ENCODE assay signal across 8 cellular contexts in the genomic region with DNA sequence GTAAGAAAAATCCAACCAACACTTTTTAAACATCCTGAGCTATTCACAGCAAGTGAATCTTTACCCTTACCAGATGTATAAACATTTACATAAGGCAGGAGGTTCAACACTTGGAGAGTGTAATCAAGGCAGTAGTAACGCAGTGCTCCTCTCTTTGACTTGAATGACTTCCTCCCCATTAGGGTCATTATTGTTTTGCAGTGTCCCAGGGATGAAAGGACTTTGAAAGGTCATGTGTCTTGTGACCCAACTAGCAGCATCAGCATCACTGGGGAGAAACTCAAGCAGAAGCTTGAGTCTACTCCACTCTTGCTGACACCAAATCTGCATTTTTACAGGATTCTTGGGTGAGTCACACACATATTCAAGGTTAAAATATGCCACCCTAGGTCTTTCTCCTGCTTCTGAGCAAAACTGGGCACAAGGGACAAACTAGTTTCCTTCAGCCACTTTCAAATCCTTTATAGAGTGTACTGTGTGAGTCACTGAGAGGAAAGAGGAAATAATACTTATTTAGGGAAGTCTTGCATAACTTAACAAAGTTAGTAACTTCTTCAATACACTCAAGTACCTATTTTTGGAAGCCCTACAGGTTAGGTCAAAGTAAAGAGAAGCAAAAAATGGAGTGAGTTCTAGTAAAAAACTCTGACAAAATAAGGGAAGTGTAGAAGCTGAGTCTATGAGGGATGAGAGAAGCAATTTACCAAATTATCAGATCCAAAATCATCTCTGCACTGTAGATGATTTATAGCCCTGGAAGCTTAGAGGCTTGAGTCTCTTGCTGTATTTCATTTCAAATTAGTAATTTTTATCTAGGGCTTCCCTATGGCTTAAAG. TPM values are rescaled to one million over a fixed set of nuclear protein-coding genes. Genes with fewer than 3 reads are reported as not detected.
DNase-seq lines count a peak whose midpoint lies in the region; ATAC-seq and TF ChIP-seq lines count a peak whose summit lies in the region.

No MANE protein-coding gene starts in this region.

- H3K9me3 Mint-ChIP-seq in activated T-cell treated with anti-CD3 and anti-CD28 coated beads, Interleukin-2, amount 50 U/mL, for 24 hours, result peaks cover 3% of the 10 kb centered on the region
- H3K9me3 Mint-ChIP-seq in osteocyte (ENCODE audit: unreplicated experiment), result no peaks in the 10 kb centered on the region

- peaks cover 49% of the 10 kb centered on the region for H3K4me1 Mint-ChIP-seq in activated T-cell treated with anti-CD3 and anti-CD28 coated beads, Interleukin-2, amount 50 U/mL, for 24 hours (ENCODE audit: low read depth)
- peaks cover 33% of the 10 kb centered on the region for H3K4me1 Mint-ChIP-seq in osteocyte (ENCODE audit: unreplicated experiment)

- peak overlapping the region; percentile 31 for H3K9ac ChIP-seq in OCI-LY3 (ENCODE audit: low read length)

- H2AFZ ChIP-seq in OCI-LY3 (ENCODE audit: low read depth, low read length), result no peak overlapping the region

- peak overlapping the region; percentile 76 for H3K27ac ChIP-seq in OCI-LY3 (ENCODE audit: low read length)

- H3K36me3 ChIP-seq in OCI-LY3 (replicated peaks; ENCODE audit: low read depth, low read length), result no peaks in the 10 kb centered on the region

- H3K4me3 ChIP-seq in OCI-LY3 (ENCODE audit: low read length) (peak overlapping the region; percentile 48), epithelial cell of esophagus (ENCODE audit: low read length) (no peak overlapping the region)

- peak overlapping the region; percentile 45 for H3K27ac Mint-ChIP-seq in activated T-cell treated with anti-CD3 and anti-CD28 coated beads, Interleukin-2, amount 50 U/mL, for 24 hours
- H3K27ac Mint-ChIP-seq in osteocyte (ENCODE audit: unreplicated experiment), result peak overlapping the region; percentile 82

- DNase-seq in activated T-cell treated with anti-CD3 and anti-CD28 coated beads, Interleukin-2, amount 50 U/mL, for 24 hours, result no peak
- DNase-seq in activated T-cell treated with anti-CD3 and anti-CD28 coated beads, Interleukin-2, amount 50 U/mL, for 1 hour, result no peak
- peak; percentile 55 for DNase-seq in epithelial cell of esophagus (ENCODE audit: low read depth)
- no peak for DNase-seq in osteocyte (ENCODE audit: extremely low spot score, unreplicated experiment)
- no peak for DNase-seq in NCI-H82 (lab: John Stamatoyannopoulos, UW)
- DNase-seq in NCI-H1105 treated with DMSO at 0.1 percent for 48 hours (lab: John Stamatoyannopoulos, UW), result no peak

- peaks cover 36% of the 10 kb centered on the region for H3K4me1 ChIP-seq in OCI-LY3 (ENCODE audit: low read length)

- no peak for TF ChIP-seq CTCF in OCI-LY3 (IDR thresholded peaks at IDR 0.05; ENCODE audit: low read depth, low read length)
- no peak for TF ChIP-seq CTCF in epithelial cell of esophagus (IDR thresholded peaks at IDR 0.05; ENCODE audit: insufficient read depth, low read depth, low read length, missing control alignments)
- no peak for TF ChIP-seq CTCF in osteocyte (IDR thresholded peaks at IDR 0.05)

- peak overlapping the region; percentile 70 for H3K4me2 ChIP-seq in OCI-LY3 (ENCODE audit: low read length)

- ATAC-seq in HG02885 (IDR thresholded peaks at IDR 0.05; ENCODE audit: poor library complexity, unreplicated experiment), result peak; percentile 94

- H4K20me1 ChIP-seq in OCI-LY3 (ENCODE audit: insufficient read depth, low read length), result no peaks in the 10 kb centered on the region

- H3K36me3 Mint-ChIP-seq in activated T-cell treated with anti-CD3 and anti-CD28 coated beads, Interleukin-2, amount 50 U/mL, for 24 hours (ENCODE audit: low read depth), result peaks cover under 1% of the 10 kb centered on the region
- no peaks in the 10 kb centered on the region for H3K36me3 Mint-ChIP-seq in osteocyte (ENCODE audit: unreplicated experiment)

- H3K79me2 ChIP-seq in OCI-LY3 (ENCODE audit: low read length), result no peaks in the 10 kb centered on the region

- H3K27me3 ChIP-seq in OCI-LY3 (ENCODE audit: low read depth, low read length), result peaks cover 19% of the 10 kb centered on the region

- no peaks in the 10 kb centered on the region for H3K27me3 Mint-ChIP-seq in activated T-cell treated with anti-CD3 and anti-CD28 coated beads, Interleukin-2, amount 50 U/mL, for 24 hours
- no peaks in the 10 kb centered on the region for H3K27me3 Mint-ChIP-seq in osteocyte (ENCODE audit: unreplicated experiment)

- no peak overlapping the region for H3K4me3 Mint-ChIP-seq in activated T-cell treated with anti-CD3 and anti-CD28 coated beads, Interleukin-2, amount 50 U/mL, for 24 hours
- no peak overlapping the region for H3K4me3 Mint-ChIP-seq in osteocyte (ENCODE audit: unreplicated experiment)

- H3K9me3 ChIP-seq in OCI-LY3 (ENCODE audit: insufficient read depth, low read length), result no peaks in the 10 kb centered on the region

RNA-seq across cellular contexts. Expression of gene EML4, which starts 51.0 kb away (rescaled TPM):
- 35.2 and 41.1 TPM in 2 replicates for total RNA-seq in osteocyte
